ENCODE assay signal across 17 cellular contexts in the genomic region with DNA sequence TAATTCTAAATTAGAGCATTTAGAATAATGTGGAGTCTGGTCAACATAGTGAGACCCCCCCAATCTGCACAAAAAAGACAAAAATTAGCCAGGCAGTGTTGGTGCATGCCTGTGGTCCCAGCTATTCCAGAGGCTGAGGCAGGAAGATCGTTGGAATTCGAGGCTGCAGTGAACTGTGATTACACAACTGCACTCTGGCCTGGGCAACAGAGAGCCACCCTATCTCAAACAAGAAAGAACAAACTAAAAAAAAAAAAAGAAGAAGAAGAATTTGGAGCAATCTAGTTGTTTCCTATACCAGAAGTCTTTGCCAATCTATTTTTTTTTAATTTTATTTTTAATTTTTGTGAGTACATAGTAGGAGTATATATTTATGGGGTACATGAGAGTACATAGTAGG. TPM values are rescaled to one million over a fixed set of nuclear protein-coding genes. Genes with fewer than 3 reads are reported as not detected.
"Had no signal": no experiment of that assay in that cellular context is flagged by ENCODE, and none has a peak within 500 bp of the region (broad histone marks: within the 10 kb centered on the region; RNA-seq: fewer than 3 reads in every experiment).

No MANE protein-coding gene starts in this region.

- H3K27ac ChIP-seq: parathyroid adenoma, right atrium auricular region, thoracic aorta, upper lobe of right lung had no signal

- ATAC-seq: effector memory CD8-positive, alpha-beta T cell; left colon; mucosa of descending colon; naive thymus-derived CD4-positive, alpha-beta T cell; stimulated activated naive CD8-positive, alpha-beta T cell treated with anti-CD3 and anti-CD28 coated beads, Interleukin-15, amount 100 ng/mL, for 72 hours; upper lobe of right lung had no signal

- H3K27me3 ChIP-seq: right atrium auricular region, upper lobe of right lung had no signal

- H3K36me3 ChIP-seq: right atrium auricular region, thoracic aorta, upper lobe of right lung had no signal

- H3K4me1 ChIP-seq: parathyroid adenoma had no signal

- H3K9me3 ChIP-seq: mucosa of descending colon, right atrium auricular region, thoracic aorta, upper lobe of right lung had no signal

- DNase-seq: activated CD4-positive, alpha-beta T cell treated with anti-CD3 and anti-CD28 coated beads, Interleukin-2, amount 10 ng/mL, durations not matched to agents 7 days and 5 days; activated CD4-positive, CD25-positive, alpha-beta regulatory T cell; activated naive CD4-positive, alpha-beta T cell treated with Interleukin-2 at 50 U/mL for 16 hours; aorta; dermis blood vessel endothelial cell; effector memory CD8-positive, alpha-beta T cell; left colon; mucosa of descending colon; naive thymus-derived CD4-positive, alpha-beta T cell; stimulated activated naive CD8-positive, alpha-beta T cell treated with anti-CD3 and anti-CD28 coated beads, Interleukin-15, amount 100 ng/mL, for 72 hours; upper lobe of right lung had no signal

- H3K4me3 ChIP-seq: mucosa of descending colon, right atrium auricular region, thoracic aorta, upper lobe of right lung had no signal

RNA-seq across cellular contexts. Expression of gene CETP, which starts 6.0 kb away (rescaled TPM):
- total RNA-seq: activated CD4-positive, alpha-beta T cell treated with anti-CD3 and anti-CD28 coated beads, Interleukin-2, amount 10 ng/mL, durations not matched to agents 7 days and 5 days; bronchial epithelial cell; chondrocyte; fibroblast of lung; naive thymus-derived CD4-positive, alpha-beta T cell; right atrium auricular region; thoracic aorta had no signal
